17 cellular contexts compared by ENCODE assay signal in the genomic region with DNA sequence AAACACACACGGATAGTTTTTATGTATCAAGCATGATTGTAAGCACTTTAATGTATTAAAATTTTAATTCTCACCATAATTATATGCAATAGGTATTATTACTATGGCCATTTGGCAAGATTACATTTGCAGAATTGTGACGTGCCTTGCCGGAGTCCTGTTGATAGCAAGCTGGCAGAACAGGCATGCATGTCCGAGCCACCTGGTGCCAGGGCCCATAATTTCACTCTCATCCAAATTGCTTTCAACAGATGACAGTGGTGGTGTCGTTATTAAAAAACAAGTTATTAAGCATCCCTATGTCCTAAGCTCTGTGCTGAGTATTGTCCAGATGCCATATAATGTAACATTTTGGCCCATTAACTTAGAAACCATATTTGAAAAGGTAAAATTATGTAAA.
DNase-seq lines count a peak whose midpoint lies in the region; ATAC-seq and TF ChIP-seq lines count a peak whose summit lies in the region.
"Had no signal": no experiment of that assay in that cellular context is flagged by ENCODE, and none has a peak within 500 bp of the region (broad histone marks: within the 10 kb centered on the region; RNA-seq: fewer than 3 reads in every experiment).

No MANE protein-coding gene starts in this region.

- no peaks in the 10 kb centered on the region for H3K36me3 ChIP-seq in right atrium auricular region
- H3K36me3 ChIP-seq in colonic mucosa = no peaks in the 10 kb centered on the region

- ATAC-seq in Right ventricle myocardium superior (ENCODE audit: poor library complexity) (peak; percentile 92), left cardiac atrium (peak; percentile 71 to 76), GM18858 (IDR thresholded peaks at IDR 0.05; ENCODE audit: unreplicated experiment) (no peak)

- peaks cover 7% of the 10 kb centered on the region for H3K9me3 Mint-ChIP-seq in activated naive CD4-positive, alpha-beta T cell treated with anti-CD3 and anti-CD28 coated beads for 36 hours
- H3K9me3 Mint-ChIP-seq in osteocyte (ENCODE audit: unreplicated experiment) = peaks cover 6% of the 10 kb centered on the region

- no peaks in the 10 kb centered on the region for H3K27me3 ChIP-seq in right atrium auricular region
- no peaks in the 10 kb centered on the region for H3K27me3 ChIP-seq in colonic mucosa

- H3K4me3 Mint-ChIP-seq in activated naive CD4-positive, alpha-beta T cell treated with anti-CD3 and anti-CD28 coated beads for 36 hours = no peak overlapping the region
- H3K4me3 Mint-ChIP-seq in osteocyte (ENCODE audit: unreplicated experiment) = no peak overlapping the region
- H3K4me3 Mint-ChIP-seq: B cell; CD4-positive, alpha-beta T cell; HFFc6 had no signal

- peaks cover 4% of the 10 kb centered on the region for H3K36me3 Mint-ChIP-seq in activated naive CD4-positive, alpha-beta T cell treated with anti-CD3 and anti-CD28 coated beads for 36 hours (ENCODE audit: low read depth)
- no peaks in the 10 kb centered on the region for H3K36me3 Mint-ChIP-seq in osteocyte (ENCODE audit: unreplicated experiment)

- CTCF ChIA-PET in activated naive CD4-positive, alpha-beta T cell treated with anti-CD3 and anti-CD28 coated beads for 36 hours (lab: Charles Lee) = no interaction called here

- H3K9me3 ChIP-seq in right atrium auricular region = peaks cover 11 to 17% of the 10 kb centered on the region in 2 donors
- no peaks in the 10 kb centered on the region for H3K9me3 ChIP-seq in colonic mucosa

- H3K4me3 ChIP-seq in right atrium auricular region = no peak overlapping the region
- no peak overlapping the region for H3K4me3 ChIP-seq in colonic mucosa

- peaks cover 22% of the 10 kb centered on the region for H3K4me1 Mint-ChIP-seq in activated naive CD4-positive, alpha-beta T cell treated with anti-CD3 and anti-CD28 coated beads for 36 hours (ENCODE audit: low read depth)
- no peaks in the 10 kb centered on the region for H3K4me1 Mint-ChIP-seq in osteocyte (ENCODE audit: unreplicated experiment)
- H3K4me1 Mint-ChIP-seq: B cell had no signal

- intact Hi-C loops in Right ventricle myocardium superior (cut with DNase I) = loop anchor here (10.0 kb wide), 1 partner anchor 117 kb away; no protein-coding TSS in a partner anchor
- intact Hi-C loops in left cardiac atrium (cut with DNase I) = no loop called here
- intact Hi-C loops in colonic mucosa (cut with DNase I) = no loop called here
- intact Hi-C loops in activated naive CD4-positive, alpha-beta T cell treated with anti-CD3 and anti-CD28 coated beads for 36 hours (cut with micrococcal nuclease) = no loop called here

- H3K27ac ChIP-seq in right atrium auricular region (no peak overlapping the region), colonic mucosa (no peak overlapping the region)
- H3K27ac ChIP-seq: HL-60 had no signal

- TF ChIP-seq CTCF in right atrium auricular region (IDR thresholded peaks at IDR 0.05) = no peak
- no peak for TF ChIP-seq CTCF in colonic mucosa (IDR thresholded peaks at IDR 0.05)
- no peak for TF ChIP-seq CTCF in osteocyte (IDR thresholded peaks at IDR 0.05)

- DNase-seq in Right ventricle myocardium superior (peak; percentile 59), right atrium auricular region (ENCODE audit: low spot score) (no peak), NCI-H524 treated with DMSO at 0.1 percent for 48 hours (lab: John Stamatoyannopoulos, UW) (peak; percentile 10), left cardiac atrium (peak; percentile 33), colonic mucosa (no peak), osteocyte (ENCODE audit: extremely low spot score, unreplicated experiment) (no peak)
- DNase-seq in activated naive CD4-positive, alpha-beta T cell treated with anti-CD3 and anti-CD28 coated beads for 36 hours = no peak
- DNase-seq: C1 segment of cervical spinal cord; Calu3; CD4-positive, alpha-beta T cell; DND-41; GDM1; HCEC 1CT; HFFc6 had no signal

- no peaks in the 10 kb centered on the region for H3K27me3 Mint-ChIP-seq in activated naive CD4-positive, alpha-beta T cell treated with anti-CD3 and anti-CD28 coated beads for 36 hours (ENCODE audit: low read depth)
- H3K27me3 Mint-ChIP-seq in osteocyte (ENCODE audit: unreplicated experiment) = peaks cover 6% of the 10 kb centered on the region
- H3K27me3 Mint-ChIP-seq: B cell; CD4-positive, alpha-beta T cell had no signal

- H3K4me1 ChIP-seq in right atrium auricular region (no peaks in the 10 kb centered on the region), colonic mucosa (no peaks in the 10 kb centered on the region)

- H3K27ac Mint-ChIP-seq in activated naive CD4-positive, alpha-beta T cell treated with anti-CD3 and anti-CD28 coated beads for 36 hours = no peak overlapping the region
- H3K27ac Mint-ChIP-seq in osteocyte (ENCODE audit: unreplicated experiment) = no peak overlapping the region
- H3K27ac Mint-ChIP-seq: B cell; CD4-positive, alpha-beta T cell; HFFc6 had no signal

- H3K9ac ChIP-seq in colonic mucosa (ENCODE audit: low read depth in 2 of 2, low read length in 2 of 2) = no peak overlapping the region

Comparison
In these comparisons a context has a peak if more than half of its experiments do, and no peak if none do; other contexts are left out.
1. DNase-seq: peak in Right ventricle myocardium superior (single experiment), NCI-H524 treated with DMSO at 0.1 percent for 48 hours (single experiment) and left cardiac atrium (single experiment); none in right atrium auricular region (single experiment), colonic mucosa (single experiment), activated naive CD4-positive, alpha-beta T cell treated with anti-CD3 and anti-CD28 coated beads for 36 hours (single experiment) and osteocyte (single experiment).